In genomic region chr16:11087691-11088431, GRCh38 we compare ENCODE assay signal across 14 cellular contexts.
A peak's percentile ranks its signal among the peaks of the same experiment; 100 is the strongest.
DNase-seq lines count a peak whose midpoint lies in the region; ATAC-seq, FAIRE-seq and TF ChIP-seq lines count a peak whose summit lies in the region.
"Had no signal": no experiment of that assay in that cellular context is flagged by ENCODE, and none has a peak within 500 bp of the region (broad histone marks: within the 10 kb centered on the region; RNA-seq: fewer than 3 reads in every experiment).

No MANE protein-coding gene starts in this region.

- no peaks in the 10 kb centered on the region for H3K4me1 ChIP-seq in A549
- no peaks in the 10 kb centered on the region for H3K4me1 ChIP-seq in GM23338 (ENCODE audit: insufficient read depth)

- no peaks in the 10 kb centered on the region for H3K9me3 Mint-ChIP-seq in GM23338
- H3K9me3 Mint-ChIP-seq: type B pancreatic cell had no signal

- no peak for ATAC-seq in A549
- ATAC-seq in GM23338 = peak; percentile 51
- no peak for ATAC-seq in GM21723 (IDR thresholded peaks at IDR 0.05; ENCODE audit: unreplicated experiment)

- H3K4me3 ChIP-seq in A549 (no peak overlapping the region), GM23338 (no peak overlapping the region)

- TF ChIP-seq CTCF in A549 (IDR thresholded peaks at IDR 0.05) (no peak), GM23338 (conservative IDR thresholded peaks at IDR 0.05; ENCODE audit: low read depth in 2 of 2) (no peak)

- POLR2A ChIA-PET in A549 (lab: Yijun Ruan, JAX) = no interaction called here

- no peak for TF ChIP-seq EP300 in A549 (IDR thresholded peaks at IDR 0.05)

- H4K20me1 ChIP-seq in GM23338 (replicated peaks; ENCODE audit: insufficient read depth) = no peaks in the 10 kb centered on the region

- H3K36me3 Mint-ChIP-seq in GM23338 (ENCODE audit: low read depth) = no peaks in the 10 kb centered on the region; the same call in 2 of the 3 replicates
- H3K36me3 Mint-ChIP-seq: type B pancreatic cell had no signal

- H3K79me2 ChIP-seq in GM23338 (replicated peaks; ENCODE audit: insufficient read depth) = no peaks in the 10 kb centered on the region

- H3K4me1 Mint-ChIP-seq in GM23338 = peaks cover 4% of the 10 kb centered on the region; the same call in 1 of the 3 replicates

- no peak overlapping the region for H3K4me3 Mint-ChIP-seq in GM23338
- H3K4me3 Mint-ChIP-seq: type B pancreatic cell had no signal

- H3F3A ChIP-seq in GM23338 (replicated peaks; ENCODE audit: low read depth) = no peaks in the 10 kb centered on the region

- H3K4me2 ChIP-seq in A549 (no peak overlapping the region), GM23338 (no peak overlapping the region)

- H3K9me3 ChIP-seq in A549 = no peaks in the 10 kb centered on the region
- H3K9me3 ChIP-seq: neutrophil had no signal

- TF ChIP-seq POLR2A in A549 (IDR thresholded peaks at IDR 0.05; ENCODE audit: low read length) = no peak

- CTCF ChIA-PET in A549 (lab: Yijun Ruan, JAX) = interaction anchor here (0.7 to 1.4 kb wide), 5 partner anchors 9 to 124 kb away, joined by 3 to 4 read pairs (median 3); no protein-coding TSS in a partner anchor

- no peak overlapping the region for H3K27ac Mint-ChIP-seq in GM23338
- H3K27ac Mint-ChIP-seq: type B pancreatic cell had no signal

- 85% methylated on average over 8 of the region's 9 CpGs for WGBS in A549 (ENCODE audit: missing lambda C conversion rate)

- DNase-seq in A549 (ENCODE audit: low read depth in 1 of 2, low spot score in 1 of 2) = no peak
- DNase-seq in GM23338 (ENCODE audit: low spot score) = peak; percentile 42
- DNase-seq in activated T-cell treated with anti-CD3 and anti-CD28 coated beads, Interleukin-2, amount 50 U/mL, for 1 hour = peak; percentile 25
- DNase-seq in kidney tubule cell (ENCODE audit: low spot score) = peak; percentile 52
- no peak for DNase-seq in NCI-H2196 treated with DMSO at 0.1 percent for 48 hours (lab: John Stamatoyannopoulos, UW; ENCODE audit: unreplicated experiment)
- DNase-seq in SIG-M5 (lab: John Stamatoyannopoulos, UW) = no peak
- DNase-seq in activated gamma-delta T cell (lab: John Stamatoyannopoulos, UW) = no peak
- DNase-seq: NCI-H345, SHP77 had no signal

- no peak for TF ChIP-seq RAD21 in A549 (conservative IDR thresholded peaks at IDR 0.05 in 1 of 2, IDR thresholded peaks at IDR 0.05 in 1 of 2)

- no peak overlapping the region for H3K27ac ChIP-seq in A549
- no peak overlapping the region for H3K27ac ChIP-seq in GM23338 (ENCODE audit: low read depth)
- H3K27ac ChIP-seq: neutrophil had no signal

- no peak overlapping the region for H2AFZ ChIP-seq in GM23338

- no peaks in the 10 kb centered on the region for H3K36me3 ChIP-seq in GM23338 (ENCODE audit: insufficient read depth)

- no peaks in the 10 kb centered on the region for H3K27me3 ChIP-seq in GM23338 (ENCODE audit: insufficient read depth)
- H3K27me3 ChIP-seq: neutrophil had no signal

- peaks cover 8% of the 10 kb centered on the region for H3K27me3 Mint-ChIP-seq in GM23338 (ENCODE audit: insufficient read depth, low read depth, poor library complexity)
- H3K27me3 Mint-ChIP-seq: type B pancreatic cell had no signal

- FAIRE-seq in A549 (lab: Jason Lieb, UNC) = no peak
- FAIRE-seq: bronchial epithelial cell, keratinocyte had no signal

- no peaks in the 10 kb centered on the region for H3K9me2 ChIP-seq in GM23338 (ENCODE audit: insufficient read depth)

TF ChIP-seq in A549, 52 proteins besides CTCF, POLR2A, EP300 and RAD21:
- TF ChIP-seq USF2 (IDR thresholded peaks at IDR 0.05) (peak; percentile 22; the same call in 1 of the 2 replicates), NPAS2 (CRISPR knock-in tag; IDR thresholded peaks at IDR 0.05; ENCODE audit: borderline replicate concordance) (no peak), FOSB (CRISPR knock-in tag; IDR thresholded peaks at IDR 0.05) (no peak)
TF ChIP-seq in A549: peak in this region for 1.

TF ChIP-seq in GM23338, 12 proteins besides CTCF, POLR2A, EP300 and RAD21:
- TF ChIP-seq ZNF331 (CRISPR knock-in tag; IDR thresholded peaks at IDR 0.05; ENCODE audit: low read depth) (no peak), EZH2 (IDR thresholded peaks at IDR 0.05; ENCODE audit: low read depth, unreplicated experiment) (no peak)

Comparison
In these comparisons a context has a peak if more than half of its experiments do, and no peak if none do; other contexts are left out.
1. DNase-seq: peak in GM23338 (single experiment), activated T-cell treated with anti-CD3 and anti-CD28 coated beads, Interleukin-2, amount 50 U/mL, for 1 hour (single experiment) and kidney tubule cell (single experiment); none in A549 (0 of 2), NCI-H2196 treated with DMSO at 0.1 percent for 48 hours (single experiment), SIG-M5 (single experiment) and activated gamma-delta T cell (single experiment).